Comparison of ENCODE assay signal across 10 cellular contexts in the genomic region with DNA sequence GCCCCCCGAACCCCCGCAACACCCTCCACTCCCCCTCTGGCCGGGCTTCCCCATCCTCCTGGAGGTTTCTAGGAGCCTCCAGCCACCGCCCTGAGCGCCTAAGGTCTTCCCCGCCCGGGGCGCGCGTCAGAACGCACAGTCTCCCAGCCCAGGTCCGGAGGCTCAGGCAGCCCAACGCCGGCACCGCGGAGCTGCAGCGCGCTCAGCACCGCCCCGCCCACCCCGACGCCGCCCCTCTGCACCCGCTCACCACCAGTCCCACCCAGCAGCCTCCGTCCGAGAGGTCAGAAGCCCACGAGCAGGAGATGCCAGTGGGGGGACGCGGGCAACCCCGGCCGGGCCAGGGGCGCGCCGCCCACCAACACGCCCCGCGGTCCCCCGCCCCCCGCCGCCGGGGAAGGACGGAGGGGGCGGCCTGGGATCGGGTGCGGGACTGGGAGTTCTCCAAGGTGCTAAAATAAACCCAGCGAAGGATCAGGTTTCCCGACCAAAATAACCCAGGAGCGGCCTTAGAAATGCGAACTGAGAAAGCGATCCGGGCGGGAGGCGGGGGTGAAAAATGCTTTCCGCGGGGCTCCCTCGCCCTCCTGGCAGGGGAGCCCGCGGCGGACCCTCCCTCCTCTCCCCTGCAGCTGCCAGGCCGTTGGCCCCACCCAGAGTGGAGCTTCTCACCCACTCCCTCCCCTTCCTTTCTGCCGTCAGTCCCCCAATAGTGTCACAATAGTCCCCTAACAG. TPM values are rescaled to one million over a fixed set of nuclear protein-coding genes. Genes with fewer than 3 reads are reported as not detected.
DNase-seq lines count a peak whose midpoint lies in the region; ATAC-seq and TF ChIP-seq lines count a peak whose summit lies in the region.
"Had no signal": no experiment of that assay in that cellular context is flagged by ENCODE, and none has a peak within 500 bp of the region (broad histone marks: within the 10 kb centered on the region; RNA-seq: fewer than 3 reads in every experiment).

No MANE protein-coding gene starts in this region.

- DNase-seq in AG08395 (ENCODE audit: low spot score) (peak; percentile 29), HEK293T (ENCODE audit: extremely low spot score) (peak; percentile 48), myocyte (ENCODE audit: low read depth) (peak; percentile 81), substantia nigra (lab: John Stamatoyannopoulos, UW) (no peak)
- DNase-seq: activated CD8-positive, alpha-beta memory T cell treated with anti-CD3 and anti-CD28 coated beads, Interleukin-2, amount 50 U/mL, for 48 hours; foreskin keratinocyte had no signal

- no peaks in the 10 kb centered on the region for H3K9me3 Mint-ChIP-seq in dendritic cell treated with granulocyte-macrophage colony-stimulating factor and Interleukin-4, amounts not matched to agents 40 ng/mL and 50 ng/mL, for 4 days

- intact Hi-C loops in dendritic cell treated with granulocyte-macrophage colony-stimulating factor and Interleukin-4, amounts not matched to agents 40 ng/mL and 50 ng/mL, for 4 days (cut with micrococcal nuclease), result no loop called here

- no peak overlapping the region for H3K27ac ChIP-seq in substantia nigra (ENCODE audit: low read depth, low read length, poor library complexity, severe bottlenecking)
- H3K27ac ChIP-seq: foreskin keratinocyte had no signal

- POLR2A ChIA-PET in HEK293T (lab: Yijun Ruan, JAX), result no interaction called here

- peak overlapping the region; percentile 36 for H3K4me3 Mint-ChIP-seq in dendritic cell treated with granulocyte-macrophage colony-stimulating factor and Interleukin-4, amounts not matched to agents 40 ng/mL and 50 ng/mL, for 4 days

- H3K27me3 Mint-ChIP-seq in dendritic cell treated with granulocyte-macrophage colony-stimulating factor and Interleukin-4, amounts not matched to agents 40 ng/mL and 50 ng/mL, for 4 days, result peaks cover 41% of the 10 kb centered on the region

- ATAC-seq in HG02759 (IDR thresholded peaks at IDR 0.05; ENCODE audit: unreplicated experiment) (no peak), GM21723 (IDR thresholded peaks at IDR 0.05; ENCODE audit: unreplicated experiment) (no peak), HG02884 (IDR thresholded peaks at IDR 0.05; ENCODE audit: unreplicated experiment) (no peak)
- ATAC-seq: foreskin keratinocyte had no signal

- no peak overlapping the region for H3K27ac Mint-ChIP-seq in dendritic cell treated with granulocyte-macrophage colony-stimulating factor and Interleukin-4, amounts not matched to agents 40 ng/mL and 50 ng/mL, for 4 days

- H3K4me1 Mint-ChIP-seq in dendritic cell treated with granulocyte-macrophage colony-stimulating factor and Interleukin-4, amounts not matched to agents 40 ng/mL and 50 ng/mL, for 4 days (ENCODE audit: low read depth), result peaks cover 37% of the 10 kb centered on the region

- no peaks in the 10 kb centered on the region for H3K36me3 Mint-ChIP-seq in dendritic cell treated with granulocyte-macrophage colony-stimulating factor and Interleukin-4, amounts not matched to agents 40 ng/mL and 50 ng/mL, for 4 days (ENCODE audit: low read depth)

- CTCF ChIA-PET in HEK293T (lab: Yijun Ruan, JAX), result no interaction called here

TF ChIP-seq in HEK293T, 16 proteins besides CTCF, POLR2A, EP300 and RAD21:
- TF ChIP-seq ELF4 (IDR thresholded peaks at IDR 0.05) (no peak), LEF1 (IDR thresholded peaks at IDR 0.05; ENCODE audit: borderline replicate concordance) (no peak), SUZ12 (IDR thresholded peaks at IDR 0.05) (no peak), FOXA1 (IDR thresholded peaks at IDR 0.05) (no peak), L3MBTL2 (conservative IDR thresholded peaks at IDR 0.05) (no peak)
TF ChIP-seq in HEK293T: peak in this region for 0.

RNA-seq across cellular contexts. Expression of a gene that starts 6.5 kb away (rescaled TPM):
- total RNA-seq in myocyte, result 6.1 and 7.0 TPM in 2 replicates
- 4.4 TPM for polyA plus RNA-seq in myocyte (2012)

RNA-seq across cellular contexts. Expression of a gene that starts 6.7 kb away (rescaled TPM):
- 63.5 and 92.3 TPM in 2 replicates for total RNA-seq in myocyte
- 23.8 TPM for polyA plus RNA-seq in myocyte (2012)
- total RNA-seq: foreskin keratinocyte had no signal
- polyA plus RNA-seq: foreskin keratinocyte had no signal

Comparison
In these comparisons a context has a peak if more than half of its experiments do, and no peak if none do; other contexts are left out.
1. DNase-seq: peak in AG08395 (single experiment), HEK293T (single experiment) and myocyte (single experiment); none in substantia nigra (0 of 49).